Comparison of ENCODE assay signal across 15 cellular contexts in the genomic region with DNA sequence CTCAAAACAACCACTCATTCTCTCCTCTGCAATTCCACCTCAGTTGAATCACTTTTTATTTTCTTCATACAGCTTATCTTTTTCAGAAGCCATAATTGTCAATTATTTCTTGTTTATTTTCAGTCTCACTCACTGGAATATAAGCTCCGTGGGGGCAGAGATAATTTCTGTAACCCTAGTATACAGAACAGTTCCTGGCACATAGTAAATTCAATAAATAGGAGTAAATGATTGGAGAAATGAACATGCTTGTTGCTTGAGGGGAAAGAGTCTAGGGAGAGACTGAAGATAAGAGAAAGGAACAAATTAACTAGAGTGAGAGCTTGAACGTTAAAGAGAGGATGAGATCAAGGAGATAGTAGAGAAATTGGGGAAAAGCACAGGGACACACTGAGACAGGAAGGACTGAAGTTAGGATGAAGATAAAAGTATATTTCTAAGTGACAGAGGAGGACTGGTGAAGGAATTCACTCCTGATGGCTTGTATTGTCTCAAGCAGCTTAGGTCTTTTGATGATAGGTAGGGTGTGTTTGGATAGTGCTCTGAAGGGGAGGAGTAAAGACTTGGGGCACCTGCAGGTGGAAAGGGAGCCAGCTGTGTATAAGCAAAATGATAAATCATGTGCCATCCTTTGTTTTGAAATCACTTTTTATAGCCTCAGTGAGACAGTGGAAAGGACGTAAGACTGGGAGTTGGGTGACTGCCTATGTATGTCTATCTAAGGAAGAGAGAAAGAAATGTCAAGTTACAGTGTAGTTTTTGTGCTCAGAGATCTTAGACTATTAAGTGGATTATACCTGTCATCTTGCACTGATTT. TPM values are rescaled to one million over a fixed set of nuclear protein-coding genes. Genes with fewer than 3 reads are reported as not detected.
DNase-seq lines count a peak whose midpoint lies in the region; ATAC-seq, FAIRE-seq and TF ChIP-seq lines count a peak whose summit lies in the region.
"Had no signal": no experiment of that assay in that cellular context is flagged by ENCODE, and none has a peak within 500 bp of the region (broad histone marks: within the 10 kb centered on the region; RNA-seq: fewer than 3 reads in every experiment).

No MANE protein-coding gene starts in this region.

- H3K36me3 ChIP-seq in BLaER1 treated with 17β-estradiol and CSF1 and Interleukin-3, amounts not matched to agents 10 nM and 100 nM = peaks cover 52 to 58% (median 56%) of the 10 kb centered on the region in 11 experiments
- H3K36me3 ChIP-seq in KMS-11 (ENCODE audit: insufficient read depth) = peaks cover 6% of the 10 kb centered on the region; the same call in 1 of the 2 replicates
- peaks cover 12% of the 10 kb centered on the region for H3K36me3 ChIP-seq in mammary epithelial cell (ENCODE audit: insufficient read depth, low read length)
- peaks cover 0 to 21% of the 10 kb centered on the region in 2 donors for H3K36me3 ChIP-seq in muscle layer of duodenum (ENCODE audit: control insufficient read depth in 1 of 2, insufficient read depth in 2 of 2, low read length in 2 of 2)
- H3K36me3 ChIP-seq in small intestine (ENCODE audit: control insufficient read depth in 2 of 2, insufficient read depth in 2 of 2, low read length in 2 of 2) = peaks cover 2 to 6% of the 10 kb centered on the region in 2 donors

- H3K27ac ChIP-seq in BLaER1 treated with 17β-estradiol and CSF1 and Interleukin-3, amounts not matched to agents 10 nM and 100 nM = no peak overlapping the region
- H3K27ac ChIP-seq in KMS-11 (no peak overlapping the region), mammary epithelial cell (ENCODE audit: insufficient read depth, low read depth, low read length) (peak overlapping the region; percentile 74), muscle layer of duodenum (ENCODE audit: low read length) (peak overlapping the region; percentile 19), small intestine (ENCODE audit: low read depth in 1 of 2, low read length in 1 of 2) (peak overlapping the region in 1 of 2 donors; percentile 4)
- H3K27ac ChIP-seq: brain microvascular endothelial cell had no signal

- peak overlapping the region in 5 of 10 experiments; percentile 81 to 95 (median 90); a peak in 2 of 20 replicates for H3K4me3 ChIP-seq in BLaER1 treated with 17β-estradiol and CSF1 and Interleukin-3, amounts not matched to agents 10 nM and 100 nM
- H3K4me3 ChIP-seq in KMS-11 (IDR thresholded peaks at IDR 0.05; ENCODE audit: insufficient read depth, low read depth, low read length) = no peak overlapping the region
- peak overlapping the region in 1 of 3 experiments; percentile 84 for H3K4me3 ChIP-seq in mammary epithelial cell (replicated peaks in 1 of 3; ENCODE audit: insufficient read depth in 1 of 3, low read depth in 2 of 3, low read length in 3 of 3)
- peak overlapping the region in 1 of 2 donors; percentile 43 for H3K4me3 ChIP-seq in muscle layer of duodenum (ENCODE audit: low read depth in 1 of 2, low read length in 2 of 2)
- H3K4me3 ChIP-seq in small intestine (ENCODE audit: low read depth in 1 of 2, low read length in 2 of 2) = no peak overlapping the region

- CTCF ChIA-PET in mammary epithelial cell (lab: Charles Lee; ENCODE audit: low non-redundant PET) = no interaction called here

- H3K4me1 ChIP-seq in BLaER1 treated with 17β-estradiol and CSF1 and Interleukin-3, amounts not matched to agents 10 nM and 100 nM = peaks cover 29 to 50% (median 41%) of the 10 kb centered on the region in 10 experiments
- peaks cover 26% of the 10 kb centered on the region for H3K4me1 ChIP-seq in KMS-11 (ENCODE audit: low read depth, poor library complexity, severe bottlenecking)
- H3K4me1 ChIP-seq in mammary epithelial cell (ENCODE audit: insufficient read depth, low read length) = peaks cover 8% of the 10 kb centered on the region
- H3K4me1 ChIP-seq in muscle layer of duodenum (ENCODE audit: control insufficient read depth in 1 of 2, insufficient read depth in 2 of 2, low read length in 2 of 2) = peaks cover 14 to 39% of the 10 kb centered on the region in 2 donors
- peaks cover 0 to 2% of the 10 kb centered on the region in 2 donors for H3K4me1 ChIP-seq in small intestine (ENCODE audit: control insufficient read depth in 2 of 2, insufficient read depth in 1 of 2, low read depth in 1 of 2, low read length in 1 of 2)

- TF ChIP-seq CTCF in KMS-11 (conservative IDR thresholded peaks at IDR 0.05; ENCODE audit: low read depth, low read length) = no peak
- TF ChIP-seq CTCF in mammary epithelial cell (conservative IDR thresholded peaks at IDR 0.05 in 1 of 2, IDR thresholded peaks at IDR 0.05 in 1 of 2; ENCODE audit: extremely low read depth in 1 of 2, insufficient read depth in 1 of 2, low read depth in 1 of 2, low read length in 2 of 2) = no peak

- no peak for FAIRE-seq in small intestine (lab: Jason Lieb, UNC)
- FAIRE-seq: endometrium, RCC 7860 had no signal

- WGBS in mammary epithelial cell (ENCODE audit: low coverage, missing lambda C conversion rate) = 64% methylated on average over 3 of the region's 3 CpGs
- 19 to 42% (median 32%) methylated on average over 3 of the region's 3 CpGs for WGBS in small intestine, 3 donors

- dilution Hi-C loops in mammary epithelial cell (cut with HindIII; ENCODE audit: low sequenced_read_pairs) = no loop called here

- ATAC-seq in GM21367 (IDR thresholded peaks at IDR 0.05; ENCODE audit: unreplicated experiment) = no peak
- ATAC-seq in HG02623 (IDR thresholded peaks at IDR 0.05; ENCODE audit: unreplicated experiment) = no peak
- ATAC-seq: stimulated activated memory B cell treated with anti-CD40 and anti-IgM and Interleukin-4, amounts not matched to agents 10 μg/mL and 1 μg/mL and 100 μg/mL, for 72 hours had no signal

- H3K27me3 ChIP-seq in BLaER1 treated with 17β-estradiol and CSF1 and Interleukin-3, amounts not matched to agents 10 nM and 100 nM = no peaks in the 10 kb centered on the region
- H3K27me3 ChIP-seq in KMS-11 (ENCODE audit: insufficient read depth, low read depth) (no peaks in the 10 kb centered on the region), mammary epithelial cell (ENCODE audit: insufficient read depth, low read length) (no peaks in the 10 kb centered on the region), muscle layer of duodenum (ENCODE audit: low read depth, low read length) (no peaks in the 10 kb centered on the region), small intestine (ENCODE audit: control insufficient read depth in 2 of 2, insufficient read depth in 2 of 2, low read length in 2 of 2) (no peaks in the 10 kb centered on the region)
- H3K27me3 ChIP-seq: brain microvascular endothelial cell had no signal

- BruUV-seq in mammary epithelial cell (replicated peaks; lab: Mats Ljungman, UMichigan) = no TSS peak

- H3K9me3 ChIP-seq in BLaER1 treated with 17β-estradiol and CSF1 and Interleukin-3, amounts not matched to agents 10 nM and 100 nM (replicated peaks in 1 of 11) = peaks cover 0 to 5% (median 0%) of the 10 kb centered on the region in 11 experiments; a peak in 1 of 22 replicates
- no peaks in the 10 kb centered on the region for H3K9me3 ChIP-seq in mammary epithelial cell (replicated peaks; ENCODE audit: insufficient read depth, low read length)
- H3K9me3 ChIP-seq in muscle layer of duodenum (ENCODE audit: control insufficient read depth in 1 of 2, low read length in 2 of 2) = no peaks in the 10 kb centered on the region
- H3K9me3 ChIP-seq in small intestine (ENCODE audit: control insufficient read depth, low read depth) = no peaks in the 10 kb centered on the region

- H3K79me2 ChIP-seq in KMS-11 (ENCODE audit: insufficient read depth, low read depth) (peaks cover 61% of the 10 kb centered on the region), mammary epithelial cell (ENCODE audit: insufficient read depth, low read length) (peaks cover 70% of the 10 kb centered on the region)

- peak overlapping the region; percentile 75 to 94 (median 86) for H3K4me2 ChIP-seq in BLaER1 treated with 17β-estradiol and CSF1 and Interleukin-3, amounts not matched to agents 10 nM and 100 nM
- H3K4me2 ChIP-seq in KMS-11 (peak overlapping the region; percentile 81), mammary epithelial cell (ENCODE audit: insufficient read depth, low read depth, low read length) (peak overlapping the region; percentile 84)

- H2AFZ ChIP-seq in KMS-11 (ENCODE audit: low read depth) (no peak overlapping the region), mammary epithelial cell (ENCODE audit: low read depth, low read length) (no peak overlapping the region)

- intact Hi-C loops in mammary epithelial cell (cut with micrococcal nuclease) = loop anchor here (5.0 to 10.0 kb wide), 2 partner anchors 201 to 342 kb away; a partner anchor contains a TSS

- peak overlapping the region in 7 of 11 experiments; percentile 6 to 94 (median 91); a peak in 6 of 22 replicates for H3K9ac ChIP-seq in BLaER1 treated with 17β-estradiol and CSF1 and Interleukin-3, amounts not matched to agents 10 nM and 100 nM
- H3K9ac ChIP-seq in KMS-11 (no peak overlapping the region; the same call in 1 of the 2 replicates), mammary epithelial cell (ENCODE audit: insufficient read depth, low read length) (no peak overlapping the region)

- DNase-seq in mammary epithelial cell (no peak), small intestine (no peak)
- DNase-seq in stimulated activated CD4-positive, alpha-beta T cell treated with anti-CD3 and anti-CD28 coated beads, Interleukin-12 subunit alpha, Interleukin-12 subunit beta, amount 100 ng/mL, for 4 hours = no peak
- DNase-seq: activated naive CD4-positive, alpha-beta T cell treated with Interleukin-2 at 50 U/mL for 16 hours; brain microvascular endothelial cell; C1 segment of cervical spinal cord; stimulated activated CD4-positive, alpha-beta T cell treated with anti-CD3 and anti-CD28 coated beads, Interleukin-2, amount 100 ng/mL, for 48 hours had no signal

- peaks cover 0 to 67% (median 57%) of the 10 kb centered on the region in 11 experiments; a peak in 16 of 22 replicates for H4K20me1 ChIP-seq in BLaER1 treated with 17β-estradiol and CSF1 and Interleukin-3, amounts not matched to agents 10 nM and 100 nM
- H4K20me1 ChIP-seq in KMS-11 (ENCODE audit: insufficient read depth) (no peaks in the 10 kb centered on the region), mammary epithelial cell (ENCODE audit: insufficient read depth, low read length) (no peaks in the 10 kb centered on the region)

- in situ Hi-C loops in mammary epithelial cell (cut with MboI; ENCODE audit: low sequenced_read_pairs in 2 of 2) = no loop called here

RNA-seq across cellular contexts. Expression of a gene that starts 2.2 kb away (rescaled TPM):
- total RNA-seq in mammary epithelial cell = 10 to 100 TPM; 37.7 to 38.0 TPM
- polyA plus RNA-seq in mammary epithelial cell (21.1 TPM), small intestine (10 to 100 TPM in 1 of 3 donors, 1 to 10 TPM in 2; 7.2 to 11.2 (median 7.3) TPM)
- 17.8 TPM for polyA minus RNA-seq in mammary epithelial cell

Comparison
In these comparisons a context has a peak if more than half of its experiments do, and no peak if none do; other contexts are left out.
1. H3K27ac ChIP-seq: peak in mammary epithelial cell (single experiment) and muscle layer of duodenum (single experiment); none in BLaER1 treated with 17β-estradiol and CSF1 and Interleukin-3, amounts not matched to agents 10 nM and 100 nM (0 of 11) and KMS-11 (single experiment).
2. H3K9ac ChIP-seq: peak in BLaER1 treated with 17β-estradiol and CSF1 and Interleukin-3, amounts not matched to agents 10 nM and 100 nM (7 of 11); none in KMS-11 (single experiment) and mammary epithelial cell (single experiment).
3. Peak in every context shown above with its lines, with median percentiles within 50 percentile points of each other: H3K4me2 ChIP-seq.